15 cellular contexts compared by ENCODE assay signal in genomic region chr3:127217594-127218456, GRCh38. TPM values are rescaled to one million over a fixed set of nuclear protein-coding genes. Genes with fewer than 3 reads are reported as not detected.
DNase-seq lines count a peak whose midpoint lies in the region; ATAC-seq, FAIRE-seq and TF ChIP-seq lines count a peak whose summit lies in the region.
"Had no signal": no experiment of that assay in that cellular context is flagged by ENCODE, and none has a peak within 500 bp of the region (broad histone marks: within the 10 kb centered on the region; RNA-seq: fewer than 3 reads in every experiment).

No MANE protein-coding gene starts in this region.

- H3K27me3 ChIP-seq in thyroid gland = no peaks in the 10 kb centered on the region

- TF ChIP-seq EP300 in A549 (IDR thresholded peaks at IDR 0.05) = no peak

- POLR2A ChIA-PET in A549 (lab: Yijun Ruan, JAX) = no interaction called here

- ATAC-seq in A549 = peak; percentile 60 to 74; a peak in 4 of 6 replicates
- ATAC-seq in GM21515 (IDR thresholded peaks at IDR 0.05; ENCODE audit: unreplicated experiment) = no peak
- ATAC-seq in HG02840 (IDR thresholded peaks at IDR 0.05; ENCODE audit: low FRiP score, unreplicated experiment) = no peak

- H3K27ac ChIP-seq in A549 (no peak overlapping the region), thyroid gland (no peak overlapping the region)
- H3K27ac ChIP-seq: tibial nerve had no signal

- TF ChIP-seq CTCF in A549 (IDR thresholded peaks at IDR 0.05) (no peak), epithelial cell of esophagus (IDR thresholded peaks at IDR 0.05; ENCODE audit: insufficient read depth, low read depth, low read length, missing control alignments) (no peak), thyroid gland (IDR thresholded peaks at IDR 0.05) (no peak)

- peaks cover 4% of the 10 kb centered on the region; the same call in 1 of the 3 replicates for H3K4me1 ChIP-seq in A549
- H3K4me1 ChIP-seq in thyroid gland = no peaks in the 10 kb centered on the region
- H3K4me1 ChIP-seq: tibial nerve had no signal

- FAIRE-seq in A549 (lab: Jason Lieb, UNC) = no peak

- peak overlapping the region; percentile 28 for H3K4me2 ChIP-seq in A549

- no peak for DNase-seq in A549 (ENCODE audit: low read depth in 1 of 2, low spot score in 1 of 2)
- DNase-seq in Jurkat, Clone E6-1 (ENCODE audit: low read depth, low spot score) = no peak
- DNase-seq in epithelial cell of esophagus (ENCODE audit: low read depth) = peak; percentile 16
- no peak for DNase-seq in NAMALWA (ENCODE audit: low spot score)
- no peak for DNase-seq in thyroid gland
- DNase-seq: CD4-positive, CD25-positive, alpha-beta regulatory T cell; endodermal cell; mesenchymal stem cell; NK-92 treated with Interleukin-12 subunit alpha and Interleukin-12 subunit beta, amount 100 ng/mL, for 24 hours had no signal

- H3K4me3 ChIP-seq in A549 (no peak overlapping the region), GM08714 (ENCODE audit: low read length) (peak overlapping the region; percentile 9), epithelial cell of esophagus (ENCODE audit: low read length) (no peak overlapping the region), thyroid gland (replicated peaks in 1 of 3) (no peak overlapping the region)
- H3K4me3 ChIP-seq in Jurkat, Clone E6-1 (ENCODE audit: low read length) = peak overlapping the region; percentile 84
- H3K4me3 ChIP-seq: tibial nerve had no signal

- H3K36me3 ChIP-seq in thyroid gland = no peaks in the 10 kb centered on the region
- H3K36me3 ChIP-seq: tibial nerve had no signal

- CTCF ChIA-PET in A549 (lab: Yijun Ruan, JAX) = interaction anchor here (0.7 to 1.6 kb wide), 2 partner anchors 13 to 38 kb away, joined by 3 to 4 read pairs; no protein-coding TSS in a partner anchor

- H3K9me3 ChIP-seq in A549 = no peaks in the 10 kb centered on the region
- no peaks in the 10 kb centered on the region for H3K9me3 ChIP-seq in thyroid gland
- H3K9me3 ChIP-seq: tibial nerve had no signal

- TF ChIP-seq POLR2A in A549 (IDR thresholded peaks at IDR 0.05; ENCODE audit: low read length) (no peak), thyroid gland (IDR thresholded peaks at IDR 0.05) (no peak)

- intact Hi-C loops in thyroid gland (cut with DNase I) = no loop called here

- TF ChIP-seq RAD21 in A549 (conservative IDR thresholded peaks at IDR 0.05 in 1 of 2, IDR thresholded peaks at IDR 0.05 in 1 of 2) = no peak

- WGBS in A549 (ENCODE audit: missing lambda C conversion rate) = 2% methylated on average over 9 of the region's 9 CpGs
- 67 to 71% methylated on average over 9 of the region's 9 CpGs for WGBS in thyroid gland, 2 donors

TF ChIP-seq in A549, 52 proteins besides CTCF, POLR2A, EP300 and RAD21:
- TF ChIP-seq TP53 (CRISPR knock-in tag; IDR thresholded peaks at IDR 0.05) (no peak), FOSL2 (IDR thresholded peaks at IDR 0.05) (no peak), FOSL2 (CRISPR knock-in tag; IDR thresholded peaks at IDR 0.05) (peak; percentile 20; the same call in 1 of the 2 replicates), MAFK (IDR thresholded peaks at IDR 0.05; ENCODE audit: partially characterized antibody) (no peak), CBX8 (IDR thresholded peaks at IDR 0.05) (no peak), KDM5A (IDR thresholded peaks at IDR 0.05) (no peak)

RNA-seq across cellular contexts. Expression of gene PRR23E, which starts 24.9 kb away (rescaled TPM):
- polyA plus RNA-seq in A549 (2011; rRNA removed) = not detected in 2 replicates
- polyA plus RNA-seq in A549 (2012; cell fraction: cytosol; rRNA removed) = not detected in 2 replicates
- polyA plus RNA-seq in A549 (2012; cell fraction: nucleus; rRNA removed) = not detected in 2 replicates
- polyA plus RNA-seq in A549 (2017; fragmentation: RNase III; extraction: RNeasy Plus Mini Kit Qiagen cat#74134 plus additional on column Dnase treatment) = not detected in 3 replicates
- not detected in 2 replicates for polyA minus RNA-seq in A549 (2011; rRNA and poly(A)+ RNA removed)
- polyA plus RNA-seq in Jurkat, Clone E6-1 (2012; ENCODE audit: insufficient read depth, insufficient read length) = not detected
- total RNA-seq in thyroid gland = not detected
- total RNA-seq: CD4-positive, CD25-positive, alpha-beta regulatory T cell; endodermal cell; pulmonary artery endothelial cell; T-helper 1 cell treated with Interleukin-12 subunit alpha and Interleukin-12 subunit beta and Interleukin-4 antibody, amounts not matched to agents 30 ng/mL and 1 ng/mL, for 36 hours; tibial nerve had no signal
- polyA plus RNA-seq: CD4-positive, CD25-positive, alpha-beta regulatory T cell had no signal

Comparison
In these comparisons a context has a peak if more than half of its experiments do, and no peak if none do; other contexts are left out.
1. ATAC-seq: peak in A549 (2 of 2); none in GM21515 (single experiment) and HG02840 (single experiment).
2. H3K4me3 ChIP-seq: peak in GM08714 (single experiment) and Jurkat, Clone E6-1 (single experiment); none in A549 (single experiment), epithelial cell of esophagus (single experiment) and thyroid gland (0 of 3).